In genomic region chr9:83280790-83281189, GRCh38 we compare ENCODE assay signal across 15 cellular contexts.
DNase-seq lines count a peak whose midpoint lies in the region; ATAC-seq and TF ChIP-seq lines count a peak whose summit lies in the region.
"Had no signal": no experiment of that assay in that cellular context is flagged by ENCODE, and none has a peak within 500 bp of the region (broad histone marks: within the 10 kb centered on the region; RNA-seq: fewer than 3 reads in every experiment).

No MANE protein-coding gene starts in this region.

- H3K4me1 ChIP-seq in SK-N-SH (ENCODE audit: control insufficient read depth in 1 of 2, insufficient read depth in 2 of 2, low read depth in 1 of 2, low read length in 1 of 2) (peaks cover 19 to 22% of the 10 kb centered on the region in 2 experiments), right atrium auricular region (peaks cover 0 to 23% of the 10 kb centered on the region in 2 donors), skeletal muscle tissue (ENCODE audit: control insufficient read depth in 3 of 3, insufficient read depth in 3 of 3, low read length in 3 of 3) (peaks cover 11 to 16% (median 13%) of the 10 kb centered on the region in 3 donors)

- H3K4me3 ChIP-seq in SK-N-SH (ENCODE audit: low read depth in 2 of 2, low read length in 1 of 2): no peak overlapping the region; a peak in 2 of 4 replicates
- H3K4me3 ChIP-seq in right atrium auricular region: no peak overlapping the region
- H3K4me3 ChIP-seq in skeletal muscle tissue (ENCODE audit: low read length in 3 of 3): peak overlapping the region in 1 of 3 donors; percentile 18
- H3K4me3 ChIP-seq: BLaER1 had no signal

- no peak for TF ChIP-seq RAD21 in SK-N-SH (IDR thresholded peaks at IDR 0.05; ENCODE audit: low read length)

- H3K79me2 ChIP-seq in SK-N-SH (ENCODE audit: insufficient read depth): no peaks in the 10 kb centered on the region

- CTCF ChIA-PET in SK-N-SH (lab: Yijun Ruan, JAX): interaction anchor here (1.1 to 3.0 kb wide), 6 partner anchors 15 to 263 kb away, joined by 3 to 10 read pairs (median 4); no protein-coding TSS in a partner anchor

- H4K20me1 ChIP-seq in SK-N-SH (ENCODE audit: insufficient read depth): no peaks in the 10 kb centered on the region
- H4K20me1 ChIP-seq: BLaER1 had no signal

- no peak for TF ChIP-seq CTCF in SK-N-SH (IDR thresholded peaks at IDR 0.05)
- TF ChIP-seq CTCF in right atrium auricular region (IDR thresholded peaks at IDR 0.05): no peak

- H3K4me2 ChIP-seq in SK-N-SH: peak overlapping the region; percentile 69; the same call in 1 of the 2 replicates
- H3K4me2 ChIP-seq: BLaER1 had no signal

- no peak for TF ChIP-seq EP300 in SK-N-SH (IDR thresholded peaks at IDR 0.05; ENCODE audit: borderline replicate concordance in 1 of 2, low read depth in 1 of 2, low read length in 1 of 2)

- no peaks in the 10 kb centered on the region for H3K9me2 ChIP-seq in SK-N-SH

- ATAC-seq in GM21717 (IDR thresholded peaks at IDR 0.05; ENCODE audit: unreplicated experiment) (peak; percentile 16), GM18861 (IDR thresholded peaks at IDR 0.05; ENCODE audit: unreplicated experiment) (no peak)

- POLR2A ChIA-PET in SK-N-SH (lab: Yijun Ruan, JAX): interaction anchor here (1.0 to 1.8 kb wide), 2 partner anchors 24 to 61 kb away, joined by 4 read pairs; no protein-coding TSS in a partner anchor

- DNase-seq in SK-N-SH: no peak
- no peak for DNase-seq in right atrium auricular region (ENCODE audit: low spot score)
- DNase-seq in UCSD-AML1 (lab: John Stamatoyannopoulos, UW; ENCODE audit: unreplicated experiment): no peak
- no peak for DNase-seq in NOMO-1 treated with dmso at 0.1 percent for 144 hours (lab: John Stamatoyannopoulos, UW; ENCODE audit: unreplicated experiment)
- DNase-seq in OCI-M1 (lab: John Stamatoyannopoulos, UW): no peak
- DNase-seq: activated CD8-positive, alpha-beta memory T cell treated with anti-CD3 and anti-CD28 coated beads for 24 hours; cortex of kidney; erythroblast; HCEC 1CT; NCI-H187; T-helper 1 cell had no signal

- H3K27ac ChIP-seq in SK-N-SH (ENCODE audit: low read depth in 2 of 2, low read length in 1 of 2) (peak overlapping the region; percentile 88 to 96), right atrium auricular region (peak overlapping the region; percentile 36 to 69), skeletal muscle tissue (ENCODE audit: low read depth, low read length) (peak overlapping the region; percentile 49)
- H3K27ac ChIP-seq: BLaER1 had no signal

- H3K9me3 ChIP-seq in SK-N-SH (no peaks in the 10 kb centered on the region), right atrium auricular region (no peaks in the 10 kb centered on the region), skeletal muscle tissue (ENCODE audit: control insufficient read depth in 3 of 3, low read length in 3 of 3) (no peaks in the 10 kb centered on the region)
- H3K9me3 ChIP-seq: BLaER1 had no signal

- H3K36me3 ChIP-seq in SK-N-SH (replicated peaks in 1 of 2; ENCODE audit: control insufficient read depth in 1 of 2, insufficient read depth in 2 of 2, low read length in 1 of 2) (peaks cover 0 to 3% of the 10 kb centered on the region in 2 experiments), right atrium auricular region (no peaks in the 10 kb centered on the region), skeletal muscle tissue (ENCODE audit: control insufficient read depth in 3 of 3, insufficient read depth in 3 of 3, low read length in 3 of 3) (no peaks in the 10 kb centered on the region)
- H3K36me3 ChIP-seq: BLaER1 had no signal

- no peak overlapping the region; the same call in 1 of the 2 replicates for H3K9ac ChIP-seq in SK-N-SH
- no peak overlapping the region for H3K9ac ChIP-seq in skeletal muscle tissue (ENCODE audit: low read depth in 1 of 3, low read length in 3 of 3)
- H3K9ac ChIP-seq: BLaER1 had no signal

- H3K27me3 ChIP-seq in SK-N-SH (ENCODE audit: insufficient read depth) (no peaks in the 10 kb centered on the region), right atrium auricular region (no peaks in the 10 kb centered on the region), skeletal muscle tissue (ENCODE audit: control insufficient read depth in 3 of 3, insufficient read depth in 3 of 3, low read length in 3 of 3) (no peaks in the 10 kb centered on the region)
- H3K27me3 ChIP-seq: BLaER1 had no signal

- H3F3A ChIP-seq in SK-N-SH (replicated peaks; ENCODE audit: insufficient read depth): peaks cover 22% of the 10 kb centered on the region

- H2AFZ ChIP-seq in SK-N-SH (ENCODE audit: low read depth): no peak overlapping the region

- 70% methylated on average over 2 of the region's 2 CpGs for WGBS in SK-N-SH (ENCODE audit: low lambda C conversion rate)

TF ChIP-seq in SK-N-SH, 30 proteins besides CTCF, POLR2A, EP300 and RAD21:
- TF ChIP-seq ELF1 (IDR thresholded peaks at IDR 0.05) (no peak), FOXM1 (IDR thresholded peaks at IDR 0.05; ENCODE audit: low read depth) (no peak), RCOR1 (IDR thresholded peaks at IDR 0.05; ENCODE audit: low read length) (no peak), NFIC (IDR thresholded peaks at IDR 0.05; ENCODE audit: borderline replicate concordance) (no peak)
